5 cellular contexts compared by ENCODE assay signal in the genomic region with DNA sequence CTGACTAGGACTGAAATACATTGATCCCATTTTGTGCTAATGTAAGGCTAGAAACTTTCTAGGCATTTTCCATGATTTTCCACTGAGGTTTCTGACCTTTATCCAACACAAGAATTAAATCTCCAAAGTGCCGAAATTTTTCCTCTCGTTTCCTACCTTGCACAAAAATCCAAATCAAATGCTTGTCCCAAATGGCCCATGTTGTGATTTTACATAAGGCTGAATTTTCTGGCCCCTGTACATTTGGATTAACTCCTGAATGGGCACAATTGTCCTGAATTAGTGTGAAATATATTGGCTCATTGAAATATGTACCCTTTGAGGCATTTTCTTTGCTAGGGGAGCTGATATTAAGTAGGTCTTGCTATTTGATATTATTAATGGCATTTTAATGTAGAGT.
"Had no signal": no experiment of that assay in that cellular context is flagged by ENCODE, and none has a peak within 500 bp of the region (broad histone marks: within the 10 kb centered on the region; RNA-seq: fewer than 3 reads in every experiment).

No MANE protein-coding gene starts in this region.

- DNase-seq: IMR-90, KBM-7, KG1 had no signal

- ATAC-seq: HepG2, K562 had no signal
